ENCODE assay signal across 5 cellular contexts in the genomic region with DNA sequence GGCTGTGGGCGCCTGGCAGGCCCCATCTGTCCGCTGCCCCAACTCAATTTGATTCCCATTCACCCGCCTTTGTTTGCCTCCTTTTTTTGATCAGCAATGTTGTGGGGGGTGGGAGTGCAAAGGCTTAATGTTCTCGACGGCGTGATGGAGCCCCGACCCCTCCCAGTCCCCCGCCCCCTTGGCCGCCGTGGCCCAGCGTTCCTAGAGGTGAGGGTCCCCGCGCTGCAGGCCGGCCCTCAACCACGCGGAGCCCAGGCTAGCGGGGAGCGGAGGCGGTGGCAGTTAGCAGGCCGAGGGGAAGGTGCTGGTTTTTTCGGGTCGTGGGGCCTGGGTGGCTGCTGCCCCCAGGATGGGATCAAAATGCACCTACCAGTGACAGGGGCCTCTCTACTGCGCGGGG.
"Had no signal": no experiment of that assay in that cellular context is flagged by ENCODE, and none has a peak within 500 bp of the region (broad histone marks: within the 10 kb centered on the region; RNA-seq: fewer than 3 reads in every experiment).

No MANE protein-coding gene starts in this region.

- ATAC-seq: K562 had no signal

- H3K4me3 ChIP-seq: GM23248, K562 had no signal

- DNase-seq: GM23248, HCEC 1CT, IMR-90, KG1 had no signal
